ENCODE assay signal across 22 cellular contexts in genomic region chr1:47724427-47724999, GRCh38.
A peak's percentile ranks its signal among the peaks of the same experiment; 100 is the strongest.
DNase-seq lines count a peak whose midpoint lies in the region; ATAC-seq, FAIRE-seq and TF ChIP-seq lines count a peak whose summit lies in the region.
"Had no signal": no experiment of that assay in that cellular context is flagged by ENCODE, and none has a peak within 500 bp of the region (broad histone marks: within the 10 kb centered on the region; RNA-seq: fewer than 3 reads in every experiment).

No MANE protein-coding gene starts in this region.

- H3K4me3 Mint-ChIP-seq in type B pancreatic cell, result no peak overlapping the region
- H3K4me3 Mint-ChIP-seq: activated naive CD4-positive, alpha-beta T cell treated with anti-CD3 and anti-CD28 coated beads, Interleukin-2, amount 50 U/mL, for 24 hours had no signal

- H3K4me1 ChIP-seq in RWPE2 (ENCODE audit: insufficient read depth, poor library complexity, severe bottlenecking) (no peaks in the 10 kb centered on the region), iPS-20b (ENCODE audit: insufficient read depth, low read length) (peaks cover 9% of the 10 kb centered on the region; the same call in 1 of the 2 replicates), small intestine (ENCODE audit: control insufficient read depth in 2 of 2, insufficient read depth in 1 of 2, low read depth in 1 of 2, low read length in 1 of 2) (peaks cover 0 to 4% of the 10 kb centered on the region in 2 donors)

- peaks cover 29% of the 10 kb centered on the region for H3K27me3 ChIP-seq in RWPE2 (ENCODE audit: insufficient read depth, poor library complexity, severe bottlenecking)
- H3K27me3 ChIP-seq in iPS-20b (ENCODE audit: insufficient read depth, low read length), result peaks cover 87% of the 10 kb centered on the region
- H3K27me3 ChIP-seq in small intestine (ENCODE audit: control insufficient read depth in 2 of 2, insufficient read depth in 2 of 2, low read length in 2 of 2), result peaks cover 0 to 3% of the 10 kb centered on the region in 2 donors
- H3K27me3 ChIP-seq: ovary had no signal

- H3K9me3 ChIP-seq in RWPE2 (ENCODE audit: severe bottlenecking), result no peaks in the 10 kb centered on the region
- no peaks in the 10 kb centered on the region for H3K9me3 ChIP-seq in iPS-20b (ENCODE audit: insufficient read depth, low read depth, low read length)
- H3K9me3 ChIP-seq in small intestine (ENCODE audit: control insufficient read depth, low read depth), result no peaks in the 10 kb centered on the region
- H3K9me3 ChIP-seq: ovary had no signal

- 0 out of 3 replicates have a peak, but pooled peaks have one; percentile 3 for ATAC-seq in RWPE2 (ENCODE audit: low read depth)

- H3K27ac ChIP-seq in RWPE2 (ENCODE audit: poor library complexity, severe bottlenecking) (no peak overlapping the region), iPS-20b (ENCODE audit: low read length) (no peak overlapping the region), small intestine (ENCODE audit: low read depth in 1 of 2, low read length in 1 of 2) (no peak overlapping the region)
- H3K27ac ChIP-seq: ovary, skin epidermis, VCaP had no signal

- H3K36me3 ChIP-seq in RWPE2 (ENCODE audit: low read depth), result no peaks in the 10 kb centered on the region
- H3K36me3 ChIP-seq in iPS-20b (ENCODE audit: insufficient read depth, low read depth, low read length), result no peaks in the 10 kb centered on the region
- no peaks in the 10 kb centered on the region for H3K36me3 ChIP-seq in small intestine (ENCODE audit: control insufficient read depth in 2 of 2, insufficient read depth in 2 of 2, low read length in 2 of 2)
- H3K36me3 ChIP-seq: ovary had no signal

- no peak overlapping the region for H3K27ac Mint-ChIP-seq in type B pancreatic cell
- H3K27ac Mint-ChIP-seq: activated naive CD4-positive, alpha-beta T cell treated with anti-CD3 and anti-CD28 coated beads, Interleukin-2, amount 50 U/mL, for 24 hours had no signal

- H3K9me3 Mint-ChIP-seq in type B pancreatic cell, result no peaks in the 10 kb centered on the region
- H3K9me3 Mint-ChIP-seq: activated naive CD4-positive, alpha-beta T cell treated with anti-CD3 and anti-CD28 coated beads, Interleukin-2, amount 50 U/mL, for 24 hours had no signal

- DNase-seq in NCI-H748 (lab: John Stamatoyannopoulos, UW; ENCODE audit: unreplicated experiment) (peak; percentile 58), NCI-H748 treated with DMSO at 0.1 percent for 48 hours (lab: John Stamatoyannopoulos, UW) (no peak), RWPE2 (ENCODE audit: low spot score) (no peak), small intestine (peak; percentile 49), HK-2 (ENCODE audit: unreplicated experiment) (no peak), type B pancreatic cell (ENCODE audit: extremely low spot score, unreplicated experiment) (no peak), AG08395 (ENCODE audit: low spot score) (no peak)
- DNase-seq: activated CD4-positive, alpha-beta T cell treated with anti-CD3 and anti-CD28 coated beads, Interleukin-2, amount 50 U/mL, for 4 hours; C1 segment of cervical spinal cord; cortex of kidney; DMS 273 treated with DMSO at 0.1 percent for 48 hours; NCI-H146; ovary; Right ventricle myocardium superior; stimulated activated CD4-positive, alpha-beta T cell treated with anti-CD3 and anti-CD28 coated beads, Interleukin-4, amount 100 ng/mL, for 24 hours; substantia nigra had no signal

- H3K4me1 Mint-ChIP-seq in type B pancreatic cell (ENCODE audit: unreplicated experiment), result peaks cover 17% of the 10 kb centered on the region

- peak overlapping the region; percentile 47; the same call in 1 of the 2 replicates for H3K9ac ChIP-seq in iPS-20b (ENCODE audit: low read depth, low read length)

- peaks cover 76% of the 10 kb centered on the region for H3K27me3 Mint-ChIP-seq in type B pancreatic cell

- no peak overlapping the region for H3K4me3 ChIP-seq in RWPE2 (ENCODE audit: severe bottlenecking)
- peak overlapping the region; percentile 52 for H3K4me3 ChIP-seq in iPS-20b (ENCODE audit: low read length)
- no peak overlapping the region for H3K4me3 ChIP-seq in small intestine (ENCODE audit: low read depth in 1 of 2, low read length in 2 of 2)
- H3K4me3 ChIP-seq: ovary had no signal

- FAIRE-seq in small intestine (lab: Jason Lieb, UNC), result no peak
- FAIRE-seq: endothelial cell of umbilical vein, GM12892 had no signal

- 17 to 50% (median 30%) methylated on average over 13 of the region's 13 CpGs for WGBS in small intestine, 3 donors

- no peaks in the 10 kb centered on the region for H3K36me3 Mint-ChIP-seq in type B pancreatic cell
- H3K36me3 Mint-ChIP-seq: activated naive CD4-positive, alpha-beta T cell treated with anti-CD3 and anti-CD28 coated beads, Interleukin-2, amount 50 U/mL, for 24 hours had no signal

- TF ChIP-seq CTCF in RWPE2 (IDR thresholded peaks at IDR 0.05; ENCODE audit: poor library complexity, severe bottlenecking) (no peak), type B pancreatic cell (conservative IDR thresholded peaks at IDR 0.05) (no peak)

Comparison
In these comparisons a context has a peak if more than half of its experiments do, and no peak if none do; other contexts are left out.
1. DNase-seq: peak in NCI-H748 (single experiment) and small intestine (single experiment); none in NCI-H748 treated with DMSO at 0.1 percent for 48 hours (single experiment), RWPE2 (single experiment), HK-2 (single experiment), type B pancreatic cell (single experiment) and AG08395 (single experiment).